ENCODE assay signal across 8 cellular contexts in the genomic region with DNA sequence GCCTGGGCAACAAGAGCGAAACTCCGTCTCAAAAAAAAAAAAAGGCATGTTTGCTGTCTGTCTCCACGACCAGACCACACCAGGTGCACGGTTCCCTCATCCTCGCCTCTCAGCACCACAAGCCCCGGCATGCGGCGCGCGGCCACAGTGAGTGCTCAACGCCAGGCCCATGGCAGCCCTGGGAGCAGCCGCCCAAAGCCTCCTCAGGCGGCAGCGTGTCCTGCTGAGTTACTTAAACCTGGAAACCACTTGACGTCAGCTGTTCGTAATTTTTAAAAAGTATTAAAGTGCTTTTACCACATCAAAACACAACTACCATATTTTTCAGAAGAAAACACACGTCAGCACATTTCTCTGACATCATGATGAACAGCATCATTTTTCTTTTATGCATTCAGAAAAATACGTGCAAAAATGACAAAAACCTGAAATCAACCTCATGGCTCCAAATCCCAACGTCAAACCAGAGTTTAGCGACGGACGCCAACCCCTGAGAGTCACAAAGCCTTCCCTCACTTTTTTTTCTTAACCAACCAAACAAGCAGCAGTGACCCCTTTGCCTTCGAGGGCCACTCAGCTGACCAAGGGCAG. TPM values are rescaled to one million over a fixed set of nuclear protein-coding genes. Genes with fewer than 3 reads are reported as not detected.
DNase-seq lines count a peak whose midpoint lies in the region; ATAC-seq and TF ChIP-seq lines count a peak whose summit lies in the region.
"Had no signal": no experiment of that assay in that cellular context is flagged by ENCODE, and none has a peak within 500 bp of the region (broad histone marks: within the 10 kb centered on the region; RNA-seq: fewer than 3 reads in every experiment).

No MANE protein-coding gene starts in this region.

- H3K4me2 ChIP-seq in GM23338: peak overlapping the region; percentile 73

- ATAC-seq in GM23338 (no peak), HG03469 (IDR thresholded peaks at IDR 0.05; ENCODE audit: unreplicated experiment) (no peak)
- no peak for ATAC-seq in effector memory CD8-positive, alpha-beta T cell (replicated peaks)

- H3K27ac ChIP-seq in GM23338 (ENCODE audit: low read depth): no peak overlapping the region
- peak overlapping the region; percentile 97 for H3K27ac ChIP-seq in RWPE1

- H3K4me3 Mint-ChIP-seq in GM23338: peak overlapping the region; percentile 82
- H3K4me3 Mint-ChIP-seq in effector memory CD8-positive, alpha-beta T cell: peak overlapping the region; percentile 80 to 87

- POLR2A ChIA-PET in RWPE1 (lab: Yijun Ruan, JAX; ENCODE audit: low non-redundant PET): interaction anchor here (0.9 kb wide), 2 partner anchors 13 to 27 kb away, joined by 3 to 4 read pairs; no protein-coding TSS in a partner anchor

- peaks cover 4% of the 10 kb centered on the region; the same call in 2 of the 3 replicates for H3K9me3 Mint-ChIP-seq in GM23338
- H3K9me3 Mint-ChIP-seq in effector memory CD8-positive, alpha-beta T cell: no peaks in the 10 kb centered on the region

- peaks cover 51% of the 10 kb centered on the region for H3K79me2 ChIP-seq in GM23338 (replicated peaks; ENCODE audit: insufficient read depth)

- H3K27me3 ChIP-seq in GM23338 (ENCODE audit: insufficient read depth): no peaks in the 10 kb centered on the region
- H3K27me3 ChIP-seq: upper lobe of left lung had no signal

- no peaks in the 10 kb centered on the region for H3K9me2 ChIP-seq in GM23338 (ENCODE audit: insufficient read depth)

- peaks cover 30% of the 10 kb centered on the region for H3K36me3 Mint-ChIP-seq in GM23338 (ENCODE audit: low read depth)
- H3K36me3 Mint-ChIP-seq in effector memory CD8-positive, alpha-beta T cell (ENCODE audit: insufficient read depth): peaks cover 32% of the 10 kb centered on the region

- H3K4me3 ChIP-seq in GM23338: peak overlapping the region; percentile 32; the same call in 1 of the 2 replicates
- peak overlapping the region; percentile 90 for H3K4me3 ChIP-seq in skeletal muscle cell (ENCODE audit: low read depth, low read length)

- H3K27me3 Mint-ChIP-seq in GM23338 (ENCODE audit: insufficient read depth, low read depth, poor library complexity): peaks cover 20% of the 10 kb centered on the region
- H3K27me3 Mint-ChIP-seq in effector memory CD8-positive, alpha-beta T cell: no peaks in the 10 kb centered on the region

- peak overlapping the region; percentile 16; the same call in 1 of the 2 replicates for H3K27ac Mint-ChIP-seq in GM23338
- H3K27ac Mint-ChIP-seq in effector memory CD8-positive, alpha-beta T cell: peak overlapping the region; percentile 88 to 95

- CTCF ChIA-PET in RWPE1 (lab: Yijun Ruan, JAX): interaction anchor here (0.6 to 1.4 kb wide), 2 partner anchors 19 to 30 kb away, joined by 3 to 7 read pairs; no protein-coding TSS in a partner anchor

- H3K4me1 Mint-ChIP-seq in GM23338: peaks cover 30% of the 10 kb centered on the region
- peaks cover 27 to 29% of the 10 kb centered on the region in 2 donors for H3K4me1 Mint-ChIP-seq in effector memory CD8-positive, alpha-beta T cell (ENCODE audit: low read depth in 2 of 2)

- no peak for DNase-seq in GM23338 (ENCODE audit: low spot score)
- DNase-seq in RWPE1 (ENCODE audit: low spot score): no peak
- DNase-seq in effector memory CD8-positive, alpha-beta T cell: peak in 1 of 3 experiments; percentile 30
- no peak for DNase-seq in skeletal muscle cell (ENCODE audit: low read depth)
- DNase-seq in NCI-H2227 (lab: John Stamatoyannopoulos, UW; ENCODE audit: unreplicated experiment): no peak
- DNase-seq in NCI-H2227 treated with DMSO at 0.1 percent for 48 hours (lab: John Stamatoyannopoulos, UW): no peak

- H2AFZ ChIP-seq in GM23338: no peak overlapping the region

- no peaks in the 10 kb centered on the region; the same call in 1 of the 2 replicates for H3K36me3 ChIP-seq in GM23338 (ENCODE audit: insufficient read depth)

- no peak for TF ChIP-seq CTCF in GM23338 (conservative IDR thresholded peaks at IDR 0.05; ENCODE audit: low read depth in 2 of 2)
- no peak for TF ChIP-seq CTCF in RWPE1 (conservative IDR thresholded peaks at IDR 0.05; ENCODE audit: low read depth)

- H3F3A ChIP-seq in GM23338 (replicated peaks; ENCODE audit: low read depth): peaks cover 31% of the 10 kb centered on the region

- peaks cover 4% of the 10 kb centered on the region; the same call in 1 of the 2 replicates for H4K20me1 ChIP-seq in GM23338 (replicated peaks; ENCODE audit: insufficient read depth)

- peaks cover 15% of the 10 kb centered on the region for H3K4me1 ChIP-seq in GM23338 (ENCODE audit: insufficient read depth)

TF ChIP-seq in GM23338, 12 proteins besides CTCF, POLR2A, EP300 and RAD21:
- TF ChIP-seq ZNF114 (CRISPR knock-in tag; IDR thresholded peaks at IDR 0.05): no peak

RNA-seq across cellular contexts. Expression of a gene that starts 2.1 kb away (rescaled TPM):
- total RNA-seq in GM23338 (2014; rRNA removed; shearing (Covaris generic)): 33.5 and 42.6 TPM in 2 replicates
- 47.8 and 49.3 TPM in 2 replicates for polyA plus RNA-seq in GM23338 (2016; fragmentation: Nextera tagmentation; extraction: Ambion mirVana)

RNA-seq across cellular contexts. Expression of a gene that starts 2.7 kb away (rescaled TPM):
- total RNA-seq in GM23338 (2014; rRNA removed; shearing (Covaris generic)): 12.8 and 13.1 TPM in 2 replicates
- 25.1 and 25.4 TPM in 2 replicates for polyA plus RNA-seq in GM23338 (2016; fragmentation: Nextera tagmentation; extraction: Ambion mirVana)

RNA-seq across cellular contexts. Expression of a gene that starts 13.1 kb away (rescaled TPM):
- 34.1 and 38.7 TPM in 2 replicates for total RNA-seq in GM23338 (2014; rRNA removed; shearing (Covaris generic))
- polyA plus RNA-seq in GM23338 (2016; fragmentation: Nextera tagmentation; extraction: Ambion mirVana): 56.5 and 59.4 TPM in 2 replicates

RNA-seq across cellular contexts. Expression of a gene that starts 54.3 kb away (rescaled TPM):
- 339 and 353 TPM in 2 replicates for total RNA-seq in GM23338 (2014; rRNA removed; shearing (Covaris generic))
- 402 and 411 TPM in 2 replicates for polyA plus RNA-seq in GM23338 (2016; fragmentation: Nextera tagmentation; extraction: Ambion mirVana)

RNA-seq across cellular contexts. Expression of a gene that starts 55.9 kb away (rescaled TPM):
- total RNA-seq in GM23338 (2014; rRNA removed; shearing (Covaris generic)): 0.27 and 1.0 TPM in 2 replicates
- 1.3 and 1.8 TPM in 2 replicates for polyA plus RNA-seq in GM23338 (2016; fragmentation: Nextera tagmentation; extraction: Ambion mirVana)
